In the genomic region with DNA sequence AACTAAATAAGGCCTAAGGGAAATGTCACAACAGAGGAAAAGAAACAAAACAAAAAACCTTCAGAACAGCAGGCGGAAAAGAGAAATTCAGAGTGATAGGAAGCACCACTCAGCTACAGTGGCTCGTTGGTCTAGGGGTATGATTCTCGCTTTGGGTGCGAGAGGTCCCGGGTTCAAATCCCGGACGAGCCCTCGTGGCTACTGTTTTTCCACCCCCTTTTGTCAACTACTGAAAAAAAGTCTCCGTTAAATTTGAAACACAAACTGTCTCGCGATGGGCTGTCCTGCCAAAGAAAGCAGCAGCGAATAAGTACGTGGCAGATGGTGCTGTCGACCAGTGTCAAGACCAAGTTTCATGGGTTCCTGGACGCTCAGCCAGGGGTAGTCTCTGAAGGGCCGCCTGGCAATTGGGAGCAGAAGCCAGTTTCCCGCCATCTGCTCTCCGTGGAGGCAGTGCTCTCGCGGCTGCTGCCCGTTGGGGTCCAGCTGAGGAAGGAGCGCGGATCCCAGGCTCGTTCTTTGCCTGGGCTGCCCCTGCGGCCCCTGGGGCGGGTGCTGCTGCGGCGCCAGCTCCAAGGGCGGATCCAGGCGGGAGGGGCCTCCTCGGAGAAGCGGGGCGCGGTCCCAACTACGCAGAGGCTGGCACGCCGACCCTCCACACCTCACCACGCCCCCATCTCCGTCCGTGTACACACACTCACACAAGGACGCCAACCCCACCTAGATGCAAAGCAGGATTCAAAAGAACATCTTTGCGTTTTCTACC, we compare ENCODE assay signal across 1 cellular context.
TF ChIP-seq lines count a peak whose summit lies in the region.

A gene with protein sequence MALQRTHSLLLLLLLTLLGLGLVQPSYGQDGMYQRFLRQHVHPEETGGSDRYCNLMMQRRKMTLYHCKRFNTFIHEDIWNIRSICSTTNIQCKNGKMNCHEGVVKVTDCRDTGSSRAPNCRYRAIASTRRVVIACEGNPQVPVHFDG (plus strand): TSS at position 665 of the 766 bp plus-strand sequence. CDS start 14,812 bp downstream, outside the sequence.

TF ChIP-seq in K562, 482 proteins besides CTCF, POLR2A, EP300 and RAD21 (continued from another document and continues in another):
- TF ChIP-seq NR1H2 (CRISPR knock-in tag; IDR thresholded peaks at IDR 0.05) (0 out of 2 replicates have a peak, but pooled peaks have one; percentile 46), MAZ (CRISPR knock-in tag; conservative IDR thresholded peaks at IDR 0.05 in 1 of 2, IDR thresholded peaks at IDR 0.05 in 1 of 2) (no peak; a peak in 1 of 4 replicates), TRIM24 (IDR thresholded peaks at IDR 0.05) (0 out of 4 replicates have a peak, but pooled peaks of 1 of the 2 experiments have one; percentile 11), ZFP30 (CRISPR knock-in tag; IDR thresholded peaks at IDR 0.05; ENCODE audit: borderline replicate concordance) (no peak), HLTF (IDR thresholded peaks at IDR 0.05) (no peak), SREBF2 (CRISPR knock-in tag; IDR thresholded peaks at IDR 0.05) (no peak), MXI1 (IDR thresholded peaks at IDR 0.05; ENCODE audit: low read depth, low read length) (no peak), HDAC3 (IDR thresholded peaks at IDR 0.05; ENCODE audit: borderline replicate concordance, partially characterized antibody) (no peak), KLF6 (CRISPR knock-in tag; IDR thresholded peaks at IDR 0.05; ENCODE audit: borderline replicate concordance) (no peak), FOXP1 (CRISPR knock-in tag; IDR thresholded peaks at IDR 0.05) (no peak), POLR3A (IDR thresholded peaks at IDR 0.05; ENCODE audit: borderline replicate concordance, extremely low read depth, insufficient read depth, insufficient read length) (peak; percentile 91), SNIP1 (IDR thresholded peaks at IDR 0.05; ENCODE audit: low read depth) (no peak), NCOR1 (IDR thresholded peaks at IDR 0.05) (no peak), TEAD1 (CRISPR knock-in tag; IDR thresholded peaks at IDR 0.05) (no peak), CREBBP (IDR thresholded peaks at IDR 0.05; ENCODE audit: low read depth, low read length) (no peak), MYNN (IDR thresholded peaks at IDR 0.05) (no peak), MYNN (CRISPR knock-in tag; IDR thresholded peaks at IDR 0.05) (no peak), E2F3 (CRISPR knock-in tag; IDR thresholded peaks at IDR 0.05) (peak; percentile 84), ZEB2 (IDR thresholded peaks at IDR 0.05) (no peak), ZNF197 (CRISPR knock-in tag; IDR thresholded peaks at IDR 0.05; ENCODE audit: low read depth) (no peak), ZNF165 (CRISPR knock-in tag; IDR thresholded peaks at IDR 0.05; ENCODE audit: borderline replicate concordance) (no peak), STAG1 (CRISPR knock-in tag; IDR thresholded peaks at IDR 0.05; ENCODE audit: borderline replicate concordance) (no peak), ZNF584 (CRISPR knock-in tag; IDR thresholded peaks at IDR 0.05; ENCODE audit: low read depth) (no peak), CEBPG (CRISPR knock-in tag; IDR thresholded peaks at IDR 0.05) (no peak), CEBPG (tag; conservative IDR thresholded peaks at IDR 0.05 in 1 of 2, IDR thresholded peaks at IDR 0.05 in 1 of 2) (no peak), DDX20 (tag; IDR thresholded peaks at IDR 0.05; ENCODE audit: low read depth) (no peak), SMAD3 (CRISPR knock-in tag; conservative IDR thresholded peaks at IDR 0.05) (no peak; the same call in 1 of the 2 replicates), SMARCC2 (IDR thresholded peaks at IDR 0.05; ENCODE audit: low read depth) (no peak), ZNF75A (CRISPR knock-in tag; IDR thresholded peaks at IDR 0.05) (no peak), ZNF561 (CRISPR knock-in tag; conservative IDR thresholded peaks at IDR 0.05) (no peak)
- TF ChIP-seq, protein P1, sequence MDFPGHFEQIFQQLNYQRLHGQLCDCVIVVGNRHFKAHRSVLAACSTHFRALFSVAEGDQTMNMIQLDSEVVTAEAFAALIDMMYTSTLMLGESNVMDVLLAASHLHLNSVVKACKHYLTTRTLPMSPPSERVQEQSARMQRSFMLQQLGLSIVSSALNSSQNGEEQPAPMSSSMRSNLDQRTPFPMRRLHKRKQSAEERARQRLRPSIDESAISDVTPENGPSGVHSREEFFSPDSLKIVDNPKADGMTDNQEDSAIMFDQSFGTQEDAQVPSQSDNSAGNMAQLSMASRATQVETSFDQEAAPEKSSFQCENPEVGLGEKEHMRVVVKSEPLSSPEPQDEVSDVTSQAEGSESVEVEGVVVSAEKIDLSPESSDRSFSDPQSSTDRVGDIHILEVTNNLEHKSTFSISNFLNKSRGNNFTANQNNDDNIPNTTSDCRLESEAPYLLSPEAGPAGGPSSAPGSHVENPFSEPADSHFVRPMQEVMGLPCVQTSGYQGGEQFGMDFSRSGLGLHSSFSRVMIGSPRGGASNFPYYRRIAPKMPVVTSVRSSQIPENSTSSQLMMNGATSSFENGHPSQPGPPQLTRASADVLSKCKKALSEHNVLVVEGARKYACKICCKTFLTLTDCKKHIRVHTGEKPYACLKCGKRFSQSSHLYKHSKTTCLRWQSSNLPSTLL (IDR thresholded peaks at IDR 0.05), result peak; percentile 79; the same call in 1 of the 2 replicates
- TF ChIP-seq, protein P2, sequence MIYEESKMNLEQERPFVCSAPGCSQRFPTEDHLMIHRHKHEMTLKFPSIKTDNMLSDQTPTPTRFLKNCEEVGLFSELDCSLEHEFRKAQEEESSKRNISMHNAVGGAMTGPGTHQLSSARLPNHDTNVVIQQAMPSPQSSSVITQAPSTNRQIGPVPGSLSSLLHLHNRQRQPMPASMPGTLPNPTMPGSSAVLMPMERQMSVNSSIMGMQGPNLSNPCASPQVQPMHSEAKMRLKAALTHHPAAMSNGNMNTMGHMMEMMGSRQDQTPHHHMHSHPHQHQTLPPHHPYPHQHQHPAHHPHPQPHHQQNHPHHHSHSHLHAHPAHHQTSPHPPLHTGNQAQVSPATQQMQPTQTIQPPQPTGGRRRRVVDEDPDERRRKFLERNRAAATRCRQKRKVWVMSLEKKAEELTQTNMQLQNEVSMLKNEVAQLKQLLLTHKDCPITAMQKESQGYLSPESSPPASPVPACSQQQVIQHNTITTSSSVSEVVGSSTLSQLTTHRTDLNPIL (CRISPR knock-in tag; IDR thresholded peaks at IDR 0.05), result no peak
- TF ChIP-seq, protein P3, sequence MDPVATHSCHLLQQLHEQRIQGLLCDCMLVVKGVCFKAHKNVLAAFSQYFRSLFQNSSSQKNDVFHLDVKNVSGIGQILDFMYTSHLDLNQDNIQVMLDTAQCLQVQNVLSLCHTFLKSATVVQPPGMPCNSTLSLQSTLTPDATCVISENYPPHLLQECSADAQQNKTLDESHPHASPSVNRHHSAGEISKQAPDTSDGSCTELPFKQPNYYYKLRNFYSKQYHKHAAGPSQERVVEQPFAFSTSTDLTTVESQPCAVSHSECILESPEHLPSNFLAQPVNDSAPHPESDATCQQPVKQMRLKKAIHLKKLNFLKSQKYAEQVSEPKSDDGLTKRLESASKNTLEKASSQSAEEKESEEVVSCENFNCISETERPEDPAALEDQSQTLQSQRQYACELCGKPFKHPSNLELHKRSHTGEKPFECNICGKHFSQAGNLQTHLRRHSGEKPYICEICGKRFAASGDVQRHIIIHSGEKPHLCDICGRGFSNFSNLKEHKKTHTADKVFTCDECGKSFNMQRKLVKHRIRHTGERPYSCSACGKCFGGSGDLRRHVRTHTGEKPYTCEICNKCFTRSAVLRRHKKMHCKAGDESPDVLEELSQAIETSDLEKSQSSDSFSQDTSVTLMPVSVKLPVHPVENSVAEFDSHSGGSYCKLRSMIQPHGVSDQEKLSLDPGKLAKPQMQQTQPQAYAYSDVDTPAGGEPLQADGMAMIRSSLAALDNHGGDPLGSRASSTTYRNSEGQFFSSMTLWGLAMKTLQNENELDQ (CRISPR knock-in tag; IDR thresholded peaks at IDR 0.05; ENCODE audit: borderline replicate concordance), result no peak
- TF ChIP-seq, protein P4, sequence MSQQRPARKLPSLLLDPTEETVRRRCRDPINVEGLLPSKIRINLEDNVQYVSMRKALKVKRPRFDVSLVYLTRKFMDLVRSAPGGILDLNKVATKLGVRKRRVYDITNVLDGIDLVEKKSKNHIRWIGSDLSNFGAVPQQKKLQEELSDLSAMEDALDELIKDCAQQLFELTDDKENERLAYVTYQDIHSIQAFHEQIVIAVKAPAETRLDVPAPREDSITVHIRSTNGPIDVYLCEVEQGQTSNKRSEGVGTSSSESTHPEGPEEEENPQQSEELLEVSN (IDR thresholded peaks at IDR 0.05; ENCODE audit: borderline replicate concordance in 1 of 2, extremely low read depth in 1 of 2, insufficient read depth in 1 of 2, insufficient read length in 1 of 2, low read depth in 1 of 2, low read length in 1 of 2, poor library complexity in 1 of 2, severe bottlenecking in 1 of 2), result peak; percentile 78 to 90
- TF ChIP-seq, protein P5, sequence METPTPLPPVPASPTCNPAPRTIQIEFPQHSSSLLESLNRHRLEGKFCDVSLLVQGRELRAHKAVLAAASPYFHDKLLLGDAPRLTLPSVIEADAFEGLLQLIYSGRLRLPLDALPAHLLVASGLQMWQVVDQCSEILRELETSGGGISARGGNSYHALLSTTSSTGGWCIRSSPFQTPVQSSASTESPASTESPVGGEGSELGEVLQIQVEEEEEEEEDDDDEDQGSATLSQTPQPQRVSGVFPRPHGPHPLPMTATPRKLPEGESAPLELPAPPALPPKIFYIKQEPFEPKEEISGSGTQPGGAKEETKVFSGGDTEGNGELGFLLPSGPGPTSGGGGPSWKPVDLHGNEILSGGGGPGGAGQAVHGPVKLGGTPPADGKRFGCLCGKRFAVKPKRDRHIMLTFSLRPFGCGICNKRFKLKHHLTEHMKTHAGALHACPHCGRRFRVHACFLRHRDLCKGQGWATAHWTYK (CRISPR knock-in tag; IDR thresholded peaks at IDR 0.05), result no peak
- TF ChIP-seq, protein P6, sequence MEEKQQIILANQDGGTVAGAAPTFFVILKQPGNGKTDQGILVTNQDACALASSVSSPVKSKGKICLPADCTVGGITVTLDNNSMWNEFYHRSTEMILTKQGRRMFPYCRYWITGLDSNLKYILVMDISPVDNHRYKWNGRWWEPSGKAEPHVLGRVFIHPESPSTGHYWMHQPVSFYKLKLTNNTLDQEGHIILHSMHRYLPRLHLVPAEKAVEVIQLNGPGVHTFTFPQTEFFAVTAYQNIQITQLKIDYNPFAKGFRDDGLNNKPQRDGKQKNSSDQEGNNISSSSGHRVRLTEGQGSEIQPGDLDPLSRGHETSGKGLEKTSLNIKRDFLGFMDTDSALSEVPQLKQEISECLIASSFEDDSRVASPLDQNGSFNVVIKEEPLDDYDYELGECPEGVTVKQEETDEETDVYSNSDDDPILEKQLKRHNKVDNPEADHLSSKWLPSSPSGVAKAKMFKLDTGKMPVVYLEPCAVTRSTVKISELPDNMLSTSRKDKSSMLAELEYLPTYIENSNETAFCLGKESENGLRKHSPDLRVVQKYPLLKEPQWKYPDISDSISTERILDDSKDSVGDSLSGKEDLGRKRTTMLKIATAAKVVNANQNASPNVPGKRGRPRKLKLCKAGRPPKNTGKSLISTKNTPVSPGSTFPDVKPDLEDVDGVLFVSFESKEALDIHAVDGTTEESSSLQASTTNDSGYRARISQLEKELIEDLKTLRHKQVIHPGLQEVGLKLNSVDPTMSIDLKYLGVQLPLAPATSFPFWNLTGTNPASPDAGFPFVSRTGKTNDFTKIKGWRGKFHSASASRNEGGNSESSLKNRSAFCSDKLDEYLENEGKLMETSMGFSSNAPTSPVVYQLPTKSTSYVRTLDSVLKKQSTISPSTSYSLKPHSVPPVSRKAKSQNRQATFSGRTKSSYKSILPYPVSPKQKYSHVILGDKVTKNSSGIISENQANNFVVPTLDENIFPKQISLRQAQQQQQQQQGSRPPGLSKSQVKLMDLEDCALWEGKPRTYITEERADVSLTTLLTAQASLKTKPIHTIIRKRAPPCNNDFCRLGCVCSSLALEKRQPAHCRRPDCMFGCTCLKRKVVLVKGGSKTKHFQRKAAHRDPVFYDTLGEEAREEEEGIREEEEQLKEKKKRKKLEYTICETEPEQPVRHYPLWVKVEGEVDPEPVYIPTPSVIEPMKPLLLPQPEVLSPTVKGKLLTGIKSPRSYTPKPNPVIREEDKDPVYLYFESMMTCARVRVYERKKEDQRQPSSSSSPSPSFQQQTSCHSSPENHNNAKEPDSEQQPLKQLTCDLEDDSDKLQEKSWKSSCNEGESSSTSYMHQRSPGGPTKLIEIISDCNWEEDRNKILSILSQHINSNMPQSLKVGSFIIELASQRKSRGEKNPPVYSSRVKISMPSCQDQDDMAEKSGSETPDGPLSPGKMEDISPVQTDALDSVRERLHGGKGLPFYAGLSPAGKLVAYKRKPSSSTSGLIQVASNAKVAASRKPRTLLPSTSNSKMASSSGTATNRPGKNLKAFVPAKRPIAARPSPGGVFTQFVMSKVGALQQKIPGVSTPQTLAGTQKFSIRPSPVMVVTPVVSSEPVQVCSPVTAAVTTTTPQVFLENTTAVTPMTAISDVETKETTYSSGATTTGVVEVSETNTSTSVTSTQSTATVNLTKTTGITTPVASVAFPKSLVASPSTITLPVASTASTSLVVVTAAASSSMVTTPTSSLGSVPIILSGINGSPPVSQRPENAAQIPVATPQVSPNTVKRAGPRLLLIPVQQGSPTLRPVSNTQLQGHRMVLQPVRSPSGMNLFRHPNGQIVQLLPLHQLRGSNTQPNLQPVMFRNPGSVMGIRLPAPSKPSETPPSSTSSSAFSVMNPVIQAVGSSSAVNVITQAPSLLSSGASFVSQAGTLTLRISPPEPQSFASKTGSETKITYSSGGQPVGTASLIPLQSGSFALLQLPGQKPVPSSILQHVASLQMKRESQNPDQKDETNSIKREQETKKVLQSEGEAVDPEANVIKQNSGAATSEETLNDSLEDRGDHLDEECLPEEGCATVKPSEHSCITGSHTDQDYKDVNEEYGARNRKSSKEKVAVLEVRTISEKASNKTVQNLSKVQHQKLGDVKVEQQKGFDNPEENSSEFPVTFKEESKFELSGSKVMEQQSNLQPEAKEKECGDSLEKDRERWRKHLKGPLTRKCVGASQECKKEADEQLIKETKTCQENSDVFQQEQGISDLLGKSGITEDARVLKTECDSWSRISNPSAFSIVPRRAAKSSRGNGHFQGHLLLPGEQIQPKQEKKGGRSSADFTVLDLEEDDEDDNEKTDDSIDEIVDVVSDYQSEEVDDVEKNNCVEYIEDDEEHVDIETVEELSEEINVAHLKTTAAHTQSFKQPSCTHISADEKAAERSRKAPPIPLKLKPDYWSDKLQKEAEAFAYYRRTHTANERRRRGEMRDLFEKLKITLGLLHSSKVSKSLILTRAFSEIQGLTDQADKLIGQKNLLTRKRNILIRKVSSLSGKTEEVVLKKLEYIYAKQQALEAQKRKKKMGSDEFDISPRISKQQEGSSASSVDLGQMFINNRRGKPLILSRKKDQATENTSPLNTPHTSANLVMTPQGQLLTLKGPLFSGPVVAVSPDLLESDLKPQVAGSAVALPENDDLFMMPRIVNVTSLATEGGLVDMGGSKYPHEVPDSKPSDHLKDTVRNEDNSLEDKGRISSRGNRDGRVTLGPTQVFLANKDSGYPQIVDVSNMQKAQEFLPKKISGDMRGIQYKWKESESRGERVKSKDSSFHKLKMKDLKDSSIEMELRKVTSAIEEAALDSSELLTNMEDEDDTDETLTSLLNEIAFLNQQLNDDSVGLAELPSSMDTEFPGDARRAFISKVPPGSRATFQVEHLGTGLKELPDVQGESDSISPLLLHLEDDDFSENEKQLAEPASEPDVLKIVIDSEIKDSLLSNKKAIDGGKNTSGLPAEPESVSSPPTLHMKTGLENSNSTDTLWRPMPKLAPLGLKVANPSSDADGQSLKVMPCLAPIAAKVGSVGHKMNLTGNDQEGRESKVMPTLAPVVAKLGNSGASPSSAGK (IDR thresholded peaks at IDR 0.05), result peak; percentile 59; the same call in 1 of the 2 replicates
